ENCODE assay signal across 12 cellular contexts in the genomic region with DNA sequence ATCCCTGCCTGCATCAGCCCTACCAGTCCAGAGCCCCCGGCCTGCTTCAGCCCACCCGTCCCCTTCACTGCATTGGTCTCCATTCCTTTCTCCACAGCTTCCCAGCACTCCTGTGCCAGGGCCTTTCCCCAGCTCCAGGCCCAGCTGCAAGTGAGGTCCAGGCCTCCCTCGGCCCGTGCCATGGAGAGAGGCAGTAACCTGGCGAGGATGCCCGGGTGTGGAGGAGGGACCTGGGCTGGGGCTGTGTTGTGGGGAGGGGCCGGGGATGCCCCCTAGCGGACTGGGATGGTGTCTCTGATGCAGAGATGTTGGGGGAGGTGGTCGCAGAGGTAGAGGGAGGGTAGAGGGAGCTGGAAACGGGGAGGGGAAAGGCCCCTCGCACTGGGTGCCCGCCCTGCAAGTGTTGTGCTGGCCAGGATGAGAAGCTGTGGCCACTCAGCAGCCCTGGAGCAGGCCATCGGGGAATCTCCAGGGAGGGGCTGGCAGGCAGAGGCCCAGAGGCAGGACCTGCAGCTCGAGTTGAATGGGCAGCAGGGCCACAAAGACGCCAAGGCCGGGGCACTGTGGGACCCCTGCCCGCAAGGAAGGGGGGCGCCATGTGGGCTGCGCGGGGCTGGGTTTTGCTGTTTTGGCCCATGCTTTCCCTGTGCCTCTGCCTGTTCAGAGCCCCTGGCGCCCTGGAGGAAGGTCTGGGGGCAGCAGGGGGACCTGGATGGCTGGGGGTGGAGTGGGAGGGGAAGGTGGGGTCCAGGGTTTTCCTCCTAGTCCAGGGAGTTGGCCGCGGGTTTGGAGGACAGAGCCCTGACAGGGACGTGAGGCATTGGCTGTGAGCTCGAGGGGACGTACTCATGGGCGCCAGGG. TPM values are rescaled to one million over a fixed set of nuclear protein-coding genes. Genes with fewer than 3 reads are reported as not detected.
A peak's percentile ranks its signal among the peaks of the same experiment; 100 is the strongest.
DNase-seq lines count a peak whose midpoint lies in the region; ATAC-seq and TF ChIP-seq lines count a peak whose summit lies in the region.
"Had no signal": no experiment of that assay in that cellular context is flagged by ENCODE, and none has a peak within 500 bp of the region (broad histone marks: within the 10 kb centered on the region; RNA-seq: fewer than 3 reads in every experiment).

No MANE protein-coding gene starts in this region.

- no peak overlapping the region for H3K27ac ChIP-seq in right cardiac atrium (ENCODE audit: low read length)
- no peak overlapping the region for H3K27ac ChIP-seq in right atrium auricular region
- H3K27ac ChIP-seq: vagina had no signal

- H3K4me3 ChIP-seq in right cardiac atrium (ENCODE audit: low read length) (no peak overlapping the region), right atrium auricular region (no peak overlapping the region)
- H3K4me3 ChIP-seq: vagina had no signal

- intact Hi-C loops in right cardiac atrium (cut with DNase I), result no loop called here

- H3K27me3 ChIP-seq in right cardiac atrium (ENCODE audit: control insufficient read depth, insufficient read depth) (no peaks in the 10 kb centered on the region), right atrium auricular region (no peaks in the 10 kb centered on the region)
- H3K27me3 ChIP-seq: vagina had no signal

- ATAC-seq in right cardiac atrium (peak; percentile 22 to 24), GM18498 (IDR thresholded peaks at IDR 0.05; ENCODE audit: unreplicated experiment) (no peak), HG03039 (IDR thresholded peaks at IDR 0.05; ENCODE audit: unreplicated experiment) (no peak), GM21576 (IDR thresholded peaks at IDR 0.05; ENCODE audit: unreplicated experiment) (no peak)
- ATAC-seq: activated naive CD4-positive, alpha-beta T cell treated with anti-CD3 and anti-CD28 coated beads, Interleukin-2, amount 50 U/mL, for 72 hours had no signal

- no peaks in the 10 kb centered on the region for H3K9me3 ChIP-seq in right cardiac atrium (ENCODE audit: control insufficient read depth, low read length)
- no peaks in the 10 kb centered on the region for H3K9me3 ChIP-seq in right atrium auricular region
- H3K9me3 ChIP-seq: vagina had no signal

- peak; percentile 11 to 64 (median 42) for DNase-seq in right cardiac atrium
- no peak for DNase-seq in right atrium auricular region (ENCODE audit: low spot score)
- peak; percentile 63 for DNase-seq in RPMI8226
- peak; percentile 35 for DNase-seq in iPS DF 19.7 (ENCODE audit: low read depth, low spot score)
- DNase-seq in NK-92 treated with Interleukin-12 subunit alpha and Interleukin-12 subunit beta, amount 100 ng/mL, for 24 hours (lab: John Stamatoyannopoulos, UW), result no peak
- DNase-seq: NCI-H1417 treated with DMSO at 0.1 percent for 48 hours had no signal

- H3K4me1 ChIP-seq in right cardiac atrium (ENCODE audit: control insufficient read depth, insufficient read depth, low read length) (no peaks in the 10 kb centered on the region), right atrium auricular region (no peaks in the 10 kb centered on the region)
- H3K4me1 ChIP-seq: vagina had no signal

- no peak for TF ChIP-seq CTCF in right atrium auricular region (IDR thresholded peaks at IDR 0.05)

- 72% methylated on average over 27 of the region's 27 CpGs for WGBS in right cardiac atrium

- H3K36me3 ChIP-seq in right atrium auricular region, result no peaks in the 10 kb centered on the region
- H3K36me3 ChIP-seq: vagina had no signal

RNA-seq across cellular contexts. Expression of gene NKD2, which starts 26.0 kb away (rescaled TPM):
- total RNA-seq in right cardiac atrium, result 1 to 10 TPM; 1.9 to 8.6 (median 3.1) TPM
- 2.6 TPM for polyA plus RNA-seq in right cardiac atrium
- 1 to 10 TPM; 2.4 to 2.8 TPM for total RNA-seq in right atrium auricular region
- total RNA-seq: mononuclear cell had no signal

Comparison
In these comparisons a context has a peak if more than half of its experiments do, and no peak if none do; other contexts are left out.
1. DNase-seq: peak in right cardiac atrium (3 of 3), RPMI8226 (single experiment) and iPS DF 19.7 (single experiment); none in right atrium auricular region (single experiment) and NK-92 treated with Interleukin-12 subunit alpha and Interleukin-12 subunit beta, amount 100 ng/mL, for 24 hours (single experiment).
2. ATAC-seq: peak in right cardiac atrium (2 of 2); none in GM18498 (single experiment), HG03039 (single experiment) and GM21576 (single experiment).